Comparison of ENCODE assay signal across 15 cellular contexts in the genomic region with DNA sequence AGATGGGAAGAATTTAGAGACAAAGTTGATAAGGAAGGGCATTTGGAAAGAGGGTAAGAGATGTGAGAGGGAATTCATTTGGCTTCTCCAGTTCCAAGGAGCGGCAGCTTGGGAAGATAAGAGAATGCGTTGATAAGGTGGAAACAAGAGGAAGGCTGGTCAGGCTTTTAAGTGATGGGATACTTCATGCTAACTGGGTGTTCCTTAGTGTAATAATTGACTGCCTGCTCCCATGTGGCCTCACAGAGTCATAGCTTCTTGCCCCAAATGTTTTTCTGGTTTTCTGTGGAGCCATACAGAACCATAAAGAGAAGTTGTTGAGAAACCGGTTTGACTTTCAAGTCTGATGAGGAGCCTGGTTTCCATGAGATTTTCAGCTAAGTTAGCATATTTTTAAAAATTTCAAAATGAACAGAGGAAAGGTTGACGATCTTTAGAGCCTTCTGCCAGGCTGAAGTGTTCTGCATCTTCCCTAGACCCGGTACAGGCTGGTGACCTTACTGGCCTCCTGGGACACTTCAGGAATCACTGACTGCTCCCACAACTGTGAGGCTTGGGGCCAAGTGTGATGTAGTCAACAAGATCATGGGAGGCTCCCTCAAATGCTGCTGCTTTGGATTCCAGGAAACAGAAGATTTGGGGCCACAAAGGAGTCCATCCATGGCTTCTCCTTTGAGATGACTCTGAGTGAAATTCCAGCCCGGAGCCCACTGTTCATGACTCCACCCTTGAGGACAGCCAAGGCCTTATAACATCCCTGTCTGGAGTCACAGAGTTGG.
DNase-seq lines count a peak whose midpoint lies in the region; ATAC-seq, FAIRE-seq and TF ChIP-seq lines count a peak whose summit lies in the region.
"Had no signal": no experiment of that assay in that cellular context is flagged by ENCODE, and none has a peak within 500 bp of the region (broad histone marks: within the 10 kb centered on the region; RNA-seq: fewer than 3 reads in every experiment).

No MANE protein-coding gene starts in this region.

- no peak for FAIRE-seq in HepG2 (lab: Jason Lieb, UNC)
- FAIRE-seq: A204.1 had no signal

- H2AK5ac ChIP-seq in mesenchymal stem cell (ENCODE audit: low read length, severe bottlenecking): no peak overlapping the region

- H2BK5ac ChIP-seq in mesenchymal stem cell (ENCODE audit: low read depth, low read length, poor library complexity, severe bottlenecking): no peak overlapping the region

- peak overlapping the region in 1 of 2 experiments; percentile 69 for H3K14ac ChIP-seq in mesenchymal stem cell (ENCODE audit: low read length in 2 of 2)

- H3K27ac ChIP-seq in HepG2 (ENCODE audit: extremely low read length, insufficient read depth, low read length): no peak overlapping the region
- H3K27ac ChIP-seq in right lobe of liver: peak overlapping the region in 1 of 3 donors; percentile 2
- no peak overlapping the region for H3K27ac ChIP-seq in mesenchymal stem cell (ENCODE audit: low read length, poor library complexity, severe bottlenecking)
- peak overlapping the region; percentile 66 to 84 (median 82) for H3K27ac ChIP-seq in sigmoid colon
- H3K27ac ChIP-seq in aorta (ENCODE audit: low read depth in 1 of 2, low read length in 2 of 2): peak overlapping the region; percentile 74 to 81
- H3K27ac ChIP-seq: cardiac muscle cell, SK-N-MC, VCaP had no signal

- WGBS in HepG2 (ENCODE audit: low lambda C conversion rate): 95% methylated on average over 6 of the region's 6 CpGs
- WGBS in right lobe of liver (ENCODE audit: insufficient coverage, low coverage, low lambda C conversion rate, missing lambda C conversion rate): 61% methylated on average over 5 of the region's 6 CpGs
- 84% methylated on average over 6 of the region's 6 CpGs for WGBS in mesenchymal stem cell
- 84 to 90% methylated on average over 6 of the region's 6 CpGs for WGBS in sigmoid colon, 2 donors
- 46 to 51% methylated on average over 6 of the region's 6 CpGs for WGBS in aorta, 2 donors

- no peak overlapping the region for H3K4me2 ChIP-seq in HepG2 (ENCODE audit: low read depth, low read length)
- no peak overlapping the region for H3K4me2 ChIP-seq in mesenchymal stem cell (ENCODE audit: low read length, poor library complexity, severe bottlenecking)

- H4K8ac ChIP-seq in mesenchymal stem cell (ENCODE audit: low read length): peak overlapping the region; percentile 47

- no peak overlapping the region for H2AFZ ChIP-seq in HepG2 (ENCODE audit: low read length)
- no peak overlapping the region for H2AFZ ChIP-seq in mesenchymal stem cell (ENCODE audit: low read depth, low read length)

- CTCF ChIA-PET in HepG2 (lab: Yijun Ruan, JAX; ENCODE audit: low intra/inter-chr PET ratio, low total read pairs): no interaction called here

- DNase-seq in HepG2 (ENCODE audit: low spot score): no peak
- DNase-seq in right lobe of liver: no peak
- no peak for DNase-seq in mesenchymal stem cell
- DNase-seq in sigmoid colon: peak; percentile 90
- peak in 1 of 2 donors; percentile 80 for DNase-seq in aorta
- DNase-seq in nucleus accumbens (lab: John Stamatoyannopoulos, UW): no peak
- no peak for DNase-seq in activated T-cell treated with anti-CD3 and anti-CD28 coated beads, Interleukin-2, amount 50 U/mL, for 1 hour
- no peak for DNase-seq in stimulated activated CD4-positive, alpha-beta T cell treated with anti-CD3 and anti-CD28 coated beads, Interleukin-2, amount 100 ng/mL, for 48 hours
- DNase-seq: activated naive CD4-positive, alpha-beta T cell treated with anti-CD3 and anti-CD28 coated beads for 36 hours; NCI-H345; stimulated activated CD4-positive, alpha-beta T cell treated with anti-CD3 and anti-CD28 coated beads, Interleukin-2, amount 100 ng/mL, for 24 hours had no signal

- TF ChIP-seq EP300 in HepG2 (IDR thresholded peaks at IDR 0.05; ENCODE audit: low read depth in 2 of 2, low read length in 2 of 2) (no peak), HepG2 (CRISPR knock-in tag; IDR thresholded peaks at IDR 0.05; ENCODE audit: borderline replicate concordance) (no peak), sigmoid colon (IDR thresholded peaks at IDR 0.05) (no peak)

- peak overlapping the region; percentile 71 for H2BK120ac ChIP-seq in mesenchymal stem cell (ENCODE audit: low read depth, low read length)

- ATAC-seq in HepG2 (no peak), right lobe of liver (no peak), aorta (ENCODE audit: low FRiP score) (peak; percentile 91)

- POLR2A ChIA-PET in HepG2 (lab: Yijun Ruan, JAX): no interaction called here

- no peaks in the 10 kb centered on the region for H3K27me3 ChIP-seq in HepG2 (ENCODE audit: control insufficient read depth in 1 of 2, insufficient read depth in 2 of 2, low read length in 2 of 2)
- no peaks in the 10 kb centered on the region for H3K27me3 ChIP-seq in right lobe of liver
- H3K27me3 ChIP-seq in mesenchymal stem cell (ENCODE audit: control insufficient read depth in 1 of 2, insufficient read depth in 1 of 2, low read length in 2 of 2): no peaks in the 10 kb centered on the region
- H3K27me3 ChIP-seq in sigmoid colon: no peaks in the 10 kb centered on the region
- no peaks in the 10 kb centered on the region for H3K27me3 ChIP-seq in aorta (ENCODE audit: control insufficient read depth in 1 of 2, insufficient read depth in 2 of 2, low read length in 1 of 2)
- H3K27me3 ChIP-seq: cardiac muscle cell had no signal

- H4K20me1 ChIP-seq in HepG2 (ENCODE audit: insufficient read depth, low read length): no peaks in the 10 kb centered on the region

- no peaks in the 10 kb centered on the region; a peak in 1 of 5 replicates for H3K36me3 ChIP-seq in HepG2 (replicated peaks in 1 of 2; ENCODE audit: control insufficient read depth in 1 of 2, insufficient read depth in 2 of 2, low read length in 2 of 2)
- H3K36me3 ChIP-seq in right lobe of liver: no peaks in the 10 kb centered on the region
- H3K36me3 ChIP-seq in mesenchymal stem cell (ENCODE audit: control insufficient read depth in 1 of 2, insufficient read depth in 2 of 2, low read depth in 1 of 2, low read length in 2 of 2): peaks cover 0 to 16% of the 10 kb centered on the region in 2 experiments
- peaks cover 0 to 4% (median 0%) of the 10 kb centered on the region in 4 donors for H3K36me3 ChIP-seq in sigmoid colon
- H3K36me3 ChIP-seq in aorta (ENCODE audit: control insufficient read depth in 1 of 2, insufficient read depth in 2 of 2, low read length in 1 of 2): peaks cover 0 to 2% of the 10 kb centered on the region in 2 donors
- H3K36me3 ChIP-seq: cardiac muscle cell had no signal

- TF ChIP-seq RAD21 in HepG2 (CRISPR knock-in tag; IDR thresholded peaks at IDR 0.05): no peak

- BruUV-seq in HepG2 (replicated peaks; lab: Mats Ljungman, UMichigan): no TSS peak

- H3K9ac ChIP-seq in HepG2 (ENCODE audit: insufficient read depth, low read depth, low read length) (no peak overlapping the region), mesenchymal stem cell (ENCODE audit: low read length) (peak overlapping the region; percentile 38)

- H3K23ac ChIP-seq in mesenchymal stem cell (ENCODE audit: low read length in 2 of 2): no peak overlapping the region

- no peak overlapping the region for H3K4ac ChIP-seq in mesenchymal stem cell (ENCODE audit: low read depth in 1 of 2, low read length in 2 of 2)

- TF ChIP-seq CTCF in HepG2 (CRISPR knock-in tag; IDR thresholded peaks at IDR 0.05) (no peak), right lobe of liver (IDR thresholded peaks at IDR 0.05) (no peak), sigmoid colon (IDR thresholded peaks at IDR 0.05) (no peak)

- H4K91ac ChIP-seq in mesenchymal stem cell (ENCODE audit: low read length): no peak overlapping the region

- intact Hi-C loops in HepG2 (cut with micrococcal nuclease; ENCODE audit: unreplicated experiment): no loop called here
- intact Hi-C loops in right lobe of liver (cut with DNase I): no loop called here
- intact Hi-C loops in sigmoid colon (cut with DNase I): no loop called here
- intact Hi-C loops in aorta (cut with DNase I): no loop called here

- H3K18ac ChIP-seq in mesenchymal stem cell (ENCODE audit: low read depth in 1 of 2, low read length in 2 of 2): peak overlapping the region in 1 of 2 experiments; percentile 76

- H3K79me2 ChIP-seq in HepG2 (ENCODE audit: insufficient read depth, low read length): no peaks in the 10 kb centered on the region

- peak overlapping the region; percentile 77 to 79 for H2BK12ac ChIP-seq in mesenchymal stem cell (ENCODE audit: low read length in 2 of 2)

- H3K4me3 ChIP-seq in HepG2 (replicated peaks in 1 of 3; ENCODE audit: insufficient read depth in 1 of 3, low read depth in 2 of 3, low read length in 3 of 3) (no peak overlapping the region), right lobe of liver (no peak overlapping the region), mesenchymal stem cell (ENCODE audit: insufficient read depth in 1 of 2, low read depth in 1 of 2, low read length in 2 of 2) (no peak overlapping the region), sigmoid colon (no peak overlapping the region), aorta (ENCODE audit: low read length in 2 of 2) (no peak overlapping the region)
- H3K4me3 ChIP-seq: cardiac muscle cell, SK-N-MC had no signal

- no peaks in the 10 kb centered on the region for H3K4me1 ChIP-seq in HepG2 (ENCODE audit: insufficient read depth, low read length)
- H3K4me1 ChIP-seq in right lobe of liver: no peaks in the 10 kb centered on the region
- peaks cover 2% of the 10 kb centered on the region for H3K4me1 ChIP-seq in mesenchymal stem cell (ENCODE audit: control insufficient read depth, insufficient read depth, low read depth, low read length)
- peaks cover 0 to 67% (median 57%) of the 10 kb centered on the region in 4 donors for H3K4me1 ChIP-seq in sigmoid colon
- peaks cover 13 to 18% of the 10 kb centered on the region in 2 donors for H3K4me1 ChIP-seq in aorta (ENCODE audit: control insufficient read depth in 1 of 2, insufficient read depth in 2 of 2, low read length in 2 of 2)

- peak overlapping the region; percentile 4 for H2BK15ac ChIP-seq in mesenchymal stem cell (ENCODE audit: low read depth, poor library complexity, severe bottlenecking)

- in situ Hi-C loops in HepG2 (cut with HindIII; ENCODE audit: extremely low pct_ligation_motif_present, low pct_unique_long_range_greater_than_20kb): no loop called here

- H3K79me1 ChIP-seq in mesenchymal stem cell (replicated peaks; ENCODE audit: low read length, poor library complexity, severe bottlenecking): peaks cover 2% of the 10 kb centered on the region

- TF ChIP-seq POLR2A in HepG2 (IDR thresholded peaks at IDR 0.05; ENCODE audit: insufficient read depth in 1 of 2, low read depth in 2 of 2, low read length in 2 of 2) (no peak), right lobe of liver (IDR thresholded peaks at IDR 0.05) (no peak), sigmoid colon (IDR thresholded peaks at IDR 0.05) (no peak)

- H3K9me3 ChIP-seq in HepG2 (ENCODE audit: low read length) (no peaks in the 10 kb centered on the region), right lobe of liver (no peaks in the 10 kb centered on the region), mesenchymal stem cell (ENCODE audit: control insufficient read depth, low read length) (peaks cover 5% of the 10 kb centered on the region), sigmoid colon (no peaks in the 10 kb centered on the region), aorta (ENCODE audit: control insufficient read depth, low read length) (no peaks in the 10 kb centered on the region)

TF ChIP-seq in HepG2, 621 proteins besides CTCF, POLR2A, EP300 and RAD21 (continues in another document):
- peak; percentile 65 to 67 for TF ChIP-seq MAFK (conservative IDR thresholded peaks at IDR 0.05 in 1 of 2, IDR thresholded peaks at IDR 0.05 in 1 of 2; ENCODE audit: low read length in 2 of 2)

Comparison
In these comparisons a context has a peak if more than half of its experiments do, and no peak if none do; other contexts are left out.
1. H3K27ac ChIP-seq: peak in sigmoid colon (4 of 4) and aorta (2 of 2); none in HepG2 (single experiment) and mesenchymal stem cell (single experiment).